6 cellular contexts compared by ENCODE assay signal in the genomic region with DNA sequence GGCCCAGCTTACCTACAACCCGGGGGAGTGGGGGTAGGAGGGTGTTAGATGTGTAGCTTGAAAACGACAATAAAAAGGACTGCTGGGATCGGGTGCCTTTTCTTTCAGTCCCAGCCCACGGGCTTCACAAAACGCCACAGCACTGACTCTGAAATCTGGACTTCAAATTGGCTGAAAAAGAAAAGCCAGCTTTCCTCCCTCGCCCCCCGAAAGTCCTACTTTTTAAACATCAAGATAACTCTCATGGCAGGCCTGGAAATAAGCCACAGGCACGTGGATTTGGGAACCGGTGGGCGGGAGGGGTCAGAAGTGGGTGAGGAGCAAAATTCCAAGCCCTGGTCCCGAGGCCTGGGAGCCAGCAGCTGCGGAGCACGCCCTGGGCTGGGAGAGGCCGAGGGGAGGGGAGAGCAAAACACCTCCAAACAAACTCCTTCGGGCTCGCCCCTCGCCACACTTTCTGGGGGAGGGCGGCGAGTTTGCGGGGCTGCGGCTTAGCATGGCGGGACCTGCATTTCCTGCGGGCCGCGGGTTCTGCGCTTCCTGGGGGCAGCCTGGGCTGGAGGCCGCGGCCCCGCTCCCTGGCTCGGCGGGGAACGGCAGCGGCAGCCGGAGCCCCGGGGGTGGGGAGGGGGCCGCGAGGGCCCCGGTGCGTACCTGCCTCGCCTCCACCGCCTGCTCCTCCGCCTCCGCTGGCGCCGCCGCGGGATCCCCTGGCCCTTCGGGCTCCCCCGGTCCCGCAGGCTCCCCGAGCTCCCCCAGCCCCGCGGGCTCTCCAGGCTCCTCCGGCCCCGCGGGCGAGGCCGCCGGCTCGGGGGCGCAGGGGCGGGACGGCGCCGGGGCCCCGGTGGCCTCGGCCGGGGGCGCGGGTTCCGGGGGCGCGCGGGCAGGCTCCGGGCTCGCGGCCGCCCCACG. TPM values are rescaled to one million over a fixed set of nuclear protein-coding genes. Genes with fewer than 3 reads are reported as not detected.
DNase-seq lines count a peak whose midpoint lies in the region; ATAC-seq, FAIRE-seq and TF ChIP-seq lines count a peak whose summit lies in the region.
"Not testable (repeated sequence)": the region's sequence is repeated elsewhere in the genome, so short reads cannot be mapped to it uniquely, and the experiment has no call there.

No MANE protein-coding gene starts in this region.

- not testable (repeated sequence) for TF ChIP-seq EP300 in A549 (IDR thresholded peaks at IDR 0.05); ovary (IDR thresholded peaks at IDR 0.05)

- peak overlapping the region; percentile 98 for H3K4me2 ChIP-seq in A549

- not testable (repeated sequence) for TF ChIP-seq RAD21 in A549 (conservative IDR thresholded peaks at IDR 0.05 in 1 of 2, IDR thresholded peaks at IDR 0.05 in 1 of 2)

- 18% methylated on average over 25 of the region's 79 CpGs for WGBS in A549 (ENCODE audit: missing lambda C conversion rate)
- WGBS in ovary, 3 donors, result 1 to 2% (median 1%) methylated on average over 17 to 49 of the region's 79 CpGs

- not testable (repeated sequence) for H3K36me3 ChIP-seq in ovary

- H3K4me1 ChIP-seq in A549 (peaks cover 22% of the 10 kb centered on the region), ovary (ENCODE audit: insufficient read depth) (peaks cover 18% of the 10 kb centered on the region)

- POLR2A ChIA-PET in A549 (lab: Yijun Ruan, JAX), result interaction anchor here (0.9 to 2.8 kb wide), 3 partner anchors 16 to 153 kb away, joined by 3 to 12 read pairs (median 4); a partner anchor contains a TSS

- TF ChIP-seq CTCF in A549 (IDR thresholded peaks at IDR 0.05); VCaP (conservative IDR thresholded peaks at IDR 0.05); ovary (IDR thresholded peaks at IDR 0.05): not testable (repeated sequence)

- ATAC-seq in A549 (peak; percentile 31 to 54; a peak in 5 of 6 replicates), HG02798 (IDR thresholded peaks at IDR 0.05; ENCODE audit: poor library complexity, unreplicated experiment) (peak; percentile 25)

- CTCF ChIA-PET in A549 (lab: Yijun Ruan, JAX), result interaction anchor here (1.1 to 26.0 kb wide), 9 partner anchors 8 to 249 kb away, joined by 3 to 456 read pairs (median 5); a partner anchor contains a TSS

- intact Hi-C loops in ovary (cut with DNase I), result loop anchor here in 2 of 4 donors (5.0 to 10.0 kb wide), 3 partner anchors 85 to 183 kb away; a partner anchor contains a TSS

- not testable (repeated sequence) for H3K9me3 ChIP-seq in A549; iPS-18c (ENCODE audit: control insufficient read depth, insufficient read depth, low read length); ovary

- H3K27ac ChIP-seq in A549 (peak overlapping the region; percentile 73 to 88), VCaP (peak overlapping the region; percentile 55; the same call in 1 of the 2 replicates), cingulate gyrus (ENCODE audit: low read depth, low read length) (peak overlapping the region; percentile 84), ovary (peak overlapping the region; percentile 77 to 93)

- H3K4me3 ChIP-seq in A549 (peak overlapping the region; percentile 60), iPS-18c (ENCODE audit: insufficient read depth, low read depth, low read length) (peak overlapping the region; percentile 62), ovary (peak overlapping the region; percentile 87)

- not testable (repeated sequence) for TF ChIP-seq POLR2A in A549 (IDR thresholded peaks at IDR 0.05; ENCODE audit: low read length); ovary (IDR thresholded peaks at IDR 0.05)

- not testable (repeated sequence) for H3K27me3 ChIP-seq in ovary

- FAIRE-seq in A549 (lab: Jason Lieb, UNC), result not testable (repeated sequence)

- DNase-seq in A549 (ENCODE audit: low read depth in 1 of 2, low spot score in 1 of 2), result not testable (repeated sequence)
- peak in 3 of 5 donors; percentile 56 to 60 (median 59) for DNase-seq in ovary

TF ChIP-seq in A549, 52 proteins besides CTCF, POLR2A, EP300 and RAD21:
- TF ChIP-seq HOXB13 (CRISPR knock-in tag; IDR thresholded peaks at IDR 0.05; ENCODE audit: low read depth), result 0 out of 2 replicates have a peak, but pooled peaks have one; percentile 23
- TF ChIP-seq, protein P1, sequence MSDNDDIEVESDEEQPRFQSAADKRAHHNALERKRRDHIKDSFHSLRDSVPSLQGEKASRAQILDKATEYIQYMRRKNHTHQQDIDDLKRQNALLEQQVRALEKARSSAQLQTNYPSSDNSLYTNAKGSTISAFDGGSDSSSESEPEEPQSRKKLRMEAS (IDR thresholded peaks at IDR 0.05), result peak; percentile 64
- TF ChIP-seq PHF8 (IDR thresholded peaks at IDR 0.05; ENCODE audit: borderline replicate concordance, low read depth), result 0 out of 2 replicates have a peak, but pooled peaks have one; percentile 39
TF ChIP-seq in A549: peak in this region for 3; not testable (repeated sequence) for 49.

RNA-seq across cellular contexts. Expression of a gene that starts 0.6 kb away (rescaled TPM):
- polyA plus RNA-seq in A549 (2011; rRNA removed) (47.8 and 80.1 TPM in 2 replicates), A549 (2017; fragmentation: RNase III; extraction: RNeasy Plus Mini Kit Qiagen cat#74134 plus additional on column Dnase treatment) (48.6 to 59.2 TPM (median 57.2 TPM) in 3 replicates), ovary (100 to 1,000 TPM; 199 to 759 TPM)
- polyA plus RNA-seq in A549 (2012; cell fraction: cytosol; rRNA removed), result 23.0 and 30.3 TPM in 2 replicates
- polyA plus RNA-seq in A549 (2012; cell fraction: nucleus; rRNA removed), result 7.5 and 12.8 TPM in 2 replicates
- polyA minus RNA-seq in A549 (2011; rRNA and poly(A)+ RNA removed), result 20.3 and 22.2 TPM in 2 replicates
- 100 to 1,000 TPM; 107 to 210 (median 181) TPM for total RNA-seq in ovary

RNA-seq across cellular contexts. Expression of a gene that starts 16.2 kb away (rescaled TPM):
- polyA plus RNA-seq in A549 (2011; rRNA removed), result 17.5 and 23.0 TPM in 2 replicates
- 29.8 and 31.6 TPM in 2 replicates for polyA plus RNA-seq in A549 (2012; cell fraction: cytosol; rRNA removed)
- polyA plus RNA-seq in A549 (2012; cell fraction: nucleus; rRNA removed), result 38.6 and 43.7 TPM in 2 replicates
- 44.5 to 55.3 TPM (median 53.3 TPM) in 3 replicates for polyA plus RNA-seq in A549 (2017; fragmentation: RNase III; extraction: RNeasy Plus Mini Kit Qiagen cat#74134 plus additional on column Dnase treatment)
- 16.0 and 23.1 TPM in 2 replicates for polyA minus RNA-seq in A549 (2011; rRNA and poly(A)+ RNA removed)
- 10 to 100 TPM; 20.1 to 49.8 (median 38.1) TPM for total RNA-seq in ovary
- 10 to 100 TPM; 19.5 to 28.2 TPM for polyA plus RNA-seq in ovary

RNA-seq across cellular contexts. Expression of a gene that starts 16.4 kb away (rescaled TPM):
- polyA plus RNA-seq in A549 (2011; rRNA removed), result 120 and 138 TPM in 2 replicates
- 59.6 and 69.2 TPM in 2 replicates for polyA plus RNA-seq in A549 (2012; cell fraction: cytosol; rRNA removed)
- 52.8 and 61.7 TPM in 2 replicates for polyA plus RNA-seq in A549 (2012; cell fraction: nucleus; rRNA removed)
- 64.6 to 67.2 TPM (median 64.9 TPM) in 3 replicates for polyA plus RNA-seq in A549 (2017; fragmentation: RNase III; extraction: RNeasy Plus Mini Kit Qiagen cat#74134 plus additional on column Dnase treatment)
- polyA minus RNA-seq in A549 (2011; rRNA and poly(A)+ RNA removed), result 22.2 and 33.0 TPM in 2 replicates
- total RNA-seq in ovary, result 10 to 100 TPM; 20.9 to 36.6 (median 31.8) TPM
- 10 to 100 TPM; 37.9 to 47.4 TPM for polyA plus RNA-seq in ovary

RNA-seq across cellular contexts. Expression of a gene that starts 26.9 kb away (rescaled TPM):
- 348 and 412 TPM in 2 replicates for polyA plus RNA-seq in A549 (2011; rRNA removed)
- 457 and 705 TPM in 2 replicates for polyA plus RNA-seq in A549 (2012; cell fraction: cytosol; rRNA removed)
- 1,115 and 2,236 TPM in 2 replicates for polyA plus RNA-seq in A549 (2012; cell fraction: nucleus; rRNA removed)
- 338 to 342 TPM (median 340 TPM) in 3 replicates for polyA plus RNA-seq in A549 (2017; fragmentation: RNase III; extraction: RNeasy Plus Mini Kit Qiagen cat#74134 plus additional on column Dnase treatment)
- polyA minus RNA-seq in A549 (2011; rRNA and poly(A)+ RNA removed), result 111 and 119 TPM in 2 replicates
- total RNA-seq in ovary, result 100 to 1,000 TPM; 149 to 245 (median 174) TPM
- 100 to 1,000 TPM; 126 to 152 TPM for polyA plus RNA-seq in ovary

RNA-seq across cellular contexts. Expression of a gene that starts 27.7 kb away (rescaled TPM):
- polyA plus RNA-seq in A549 (2011; rRNA removed), result 26.0 and 30.0 TPM in 2 replicates
- 11.3 and 13.8 TPM in 2 replicates for polyA plus RNA-seq in A549 (2012; cell fraction: cytosol; rRNA removed)
- polyA plus RNA-seq in A549 (2012; cell fraction: nucleus; rRNA removed), result 22.0 and 27.9 TPM in 2 replicates
- 17.4 to 18.2 TPM (median 17.5 TPM) in 3 replicates for polyA plus RNA-seq in A549 (2017; fragmentation: RNase III; extraction: RNeasy Plus Mini Kit Qiagen cat#74134 plus additional on column Dnase treatment)
- polyA minus RNA-seq in A549 (2011; rRNA and poly(A)+ RNA removed), result 19.6 and 24.8 TPM in 2 replicates
- total RNA-seq in ovary, result 10 to 100 TPM; 16.1 to 26.2 (median 19.6) TPM
- polyA plus RNA-seq in ovary, result 10 to 100 TPM in 1 of 2 donors, 1 to 10 TPM in 1; 9.6 to 19.6 TPM
